Comparison of ENCODE assay signal across 15 cellular contexts in genomic region chr18:3283908-3284307, GRCh38. TPM values are rescaled to one million over a fixed set of nuclear protein-coding genes. Genes with fewer than 3 reads are reported as not detected.
DNase-seq lines count a peak whose midpoint lies in the region; ATAC-seq, FAIRE-seq and TF ChIP-seq lines count a peak whose summit lies in the region.
"Had no signal": no experiment of that assay in that cellular context is flagged by ENCODE, and none has a peak within 500 bp of the region (broad histone marks: within the 10 kb centered on the region; RNA-seq: fewer than 3 reads in every experiment).

No MANE protein-coding gene starts in this region.

- H3K4me1 Mint-ChIP-seq in neural crest cell, result peaks cover 29% of the 10 kb centered on the region

- H3K9me3 ChIP-seq in HepG2 (ENCODE audit: low read length) (no peaks in the 10 kb centered on the region), right lobe of liver (no peaks in the 10 kb centered on the region)

- no peak for FAIRE-seq in HepG2 (lab: Jason Lieb, UNC)
- FAIRE-seq: keratinocyte had no signal

- H3K9ac ChIP-seq in HepG2 (ENCODE audit: insufficient read depth, low read depth, low read length), result no peak overlapping the region

- H3K4me1 ChIP-seq in HepG2 (ENCODE audit: insufficient read depth, low read length) (peaks cover 32% of the 10 kb centered on the region), right lobe of liver (no peaks in the 10 kb centered on the region)

- no peak overlapping the region for H3K4me3 Mint-ChIP-seq in neural crest cell
- H3K4me3 Mint-ChIP-seq: activated T-cell treated with anti-CD3 and anti-CD28 coated beads, Interleukin-2, amount 50 U/mL, for 72 hours; natural killer cell treated with Interleukin-12 subunit alpha and Interleukin-12 subunit beta and Interleukin-15 and Interleukin-18, amount 100 ng/mL, for 72 hours had no signal

- POLR2A ChIA-PET in HepG2 (lab: Yijun Ruan, JAX), result interaction anchor here (1.3 kb wide), 2 partner anchors 14 to 382 kb away, joined by 3 to 6 read pairs; no protein-coding TSS in a partner anchor

- H3K4me3 ChIP-seq in HepG2 (replicated peaks in 1 of 3; ENCODE audit: insufficient read depth in 1 of 3, low read depth in 2 of 3, low read length in 3 of 3) (no peak overlapping the region), right lobe of liver (no peak overlapping the region), dorsolateral prefrontal cortex (peak overlapping the region in 15 of 59 donors; percentile 7 to 57 (median 35))

- WGBS in HepG2 (ENCODE audit: low lambda C conversion rate), result 45% methylated on average over 7 of the region's 7 CpGs
- WGBS in right lobe of liver (ENCODE audit: insufficient coverage, low coverage, low lambda C conversion rate, missing lambda C conversion rate), result 88% methylated on average over 4 of the region's 7 CpGs

- peaks cover 12% of the 10 kb centered on the region for H3K36me3 Mint-ChIP-seq in neural crest cell (ENCODE audit: low read depth)

- TF ChIP-seq CTCF in HepG2 (CRISPR knock-in tag; IDR thresholded peaks at IDR 0.05), result no peak
- no peak for TF ChIP-seq CTCF in right lobe of liver (IDR thresholded peaks at IDR 0.05)
- peak in 2 of 56 donors; percentile 14 to 27 for TF ChIP-seq CTCF in dorsolateral prefrontal cortex (IDR thresholded peaks at IDR 0.05 in 54 of 56, conservative IDR thresholded peaks at IDR 0.05 in 2 of 56; ENCODE audit: low read depth in 1 of 56, partially characterized antibody in 56 of 56)
- TF ChIP-seq CTCF in neural crest cell (conservative IDR thresholded peaks at IDR 0.05), result no peak
- TF ChIP-seq CTCF in GM13977 (IDR thresholded peaks at IDR 0.05; ENCODE audit: extremely low read depth, insufficient read depth, missing control alignments), result no peak

- peaks cover 0 to 17% of the 10 kb centered on the region in 2 experiments; a peak in 3 of 5 replicates for H3K27me3 ChIP-seq in HepG2 (ENCODE audit: control insufficient read depth in 1 of 2, insufficient read depth in 2 of 2, low read length in 2 of 2)
- no peaks in the 10 kb centered on the region for H3K27me3 ChIP-seq in right lobe of liver
- no peaks in the 10 kb centered on the region for H3K27me3 ChIP-seq in dorsolateral prefrontal cortex

- no peak for TF ChIP-seq EP300 in HepG2 (IDR thresholded peaks at IDR 0.05; ENCODE audit: low read depth in 2 of 2, low read length in 2 of 2)
- TF ChIP-seq EP300 in HepG2 (CRISPR knock-in tag; IDR thresholded peaks at IDR 0.05; ENCODE audit: borderline replicate concordance), result no peak

- no TSS peak for BruUV-seq in HepG2 (replicated peaks; lab: Mats Ljungman, UMichigan)

- in situ Hi-C loops in HepG2 (cut with HindIII; ENCODE audit: extremely low pct_ligation_motif_present, low pct_unique_long_range_greater_than_20kb) (loop anchor here (5.0 to 10.0 kb wide), 5 partner anchors 171 to 713 kb away; partner anchors contain the start of gene TGIF1), GM13977 (cut with MboI; ENCODE audit: low pct_unique_long_range_greater_than_20kb, low sequenced_read_pairs, unreplicated experiment) (loop anchor here (5.0 to 10.0 kb wide), 2 partner anchors 171 to 383 kb away; partner anchors contain the start of gene TGIF1)

- H3K27me3 Mint-ChIP-seq in neural crest cell (ENCODE audit: low read depth), result no peaks in the 10 kb centered on the region

- TF ChIP-seq RAD21 in HepG2 (CRISPR knock-in tag; IDR thresholded peaks at IDR 0.05), result no peak

- H4K20me1 ChIP-seq in HepG2 (ENCODE audit: insufficient read depth, low read length), result no peaks in the 10 kb centered on the region

- no peak overlapping the region for H2AFZ ChIP-seq in HepG2 (ENCODE audit: low read length)

- H3K9me3 Mint-ChIP-seq in neural crest cell, result peaks cover 15% of the 10 kb centered on the region
- H3K9me3 Mint-ChIP-seq: activated T-cell treated with anti-CD3 and anti-CD28 coated beads, Interleukin-2, amount 50 U/mL, for 72 hours; natural killer cell treated with Interleukin-12 subunit alpha and Interleukin-12 subunit beta and Interleukin-15 and Interleukin-18, amount 100 ng/mL, for 72 hours had no signal

- no peaks in the 10 kb centered on the region for H3K36me3 ChIP-seq in HepG2 (replicated peaks in 1 of 2; ENCODE audit: control insufficient read depth in 1 of 2, insufficient read depth in 2 of 2, low read length in 2 of 2)
- H3K36me3 ChIP-seq in right lobe of liver, result no peaks in the 10 kb centered on the region

- no peaks in the 10 kb centered on the region for H3K79me2 ChIP-seq in HepG2 (ENCODE audit: insufficient read depth, low read length)

- CTCF ChIA-PET in HepG2 (lab: Yijun Ruan, JAX; ENCODE audit: low intra/inter-chr PET ratio, low total read pairs), result no interaction called here

- H3K27ac ChIP-seq in HepG2 (ENCODE audit: extremely low read length, insufficient read depth, low read length), result no peak overlapping the region
- H3K27ac ChIP-seq in right lobe of liver, result no peak overlapping the region
- peak overlapping the region in 58 of 59 donors; percentile 28 to 92 (median 80) for H3K27ac ChIP-seq in dorsolateral prefrontal cortex

- intact Hi-C loops in HepG2 (cut with micrococcal nuclease; ENCODE audit: unreplicated experiment), result loop anchor here (2.0 kb wide), 1 partner anchor 487 kb away; no protein-coding TSS in a partner anchor
- intact Hi-C loops in right lobe of liver (cut with DNase I), result loop anchor here in 1 of 2 donors (10.0 kb wide), 2 partner anchors 301 to 381 kb away; no protein-coding TSS in a partner anchor
- intact Hi-C loops in dorsolateral prefrontal cortex (cut with DNase I), result loop anchor here (2.0 to 10.0 kb wide), 9 partner anchors 113 to 711 kb away; partner anchors contain the start of gene TGIF1 (in 2 of the 2)

- ATAC-seq in HepG2 (peak; percentile 48), right lobe of liver (no peak), GM21528 (IDR thresholded peaks at IDR 0.05; ENCODE audit: low FRiP score, unreplicated experiment) (no peak)
- ATAC-seq: activated T-cell treated with anti-CD3 and anti-CD28 coated beads, Interleukin-2, amount 50 U/mL, for 72 hours; natural killer cell treated with Interleukin-12 subunit alpha and Interleukin-12 subunit beta and Interleukin-15 and Interleukin-18, amount 100 ng/mL, for 72 hours had no signal

- no peak for TF ChIP-seq POLR2A in HepG2 (IDR thresholded peaks at IDR 0.05; ENCODE audit: insufficient read depth in 1 of 2, low read depth in 2 of 2, low read length in 2 of 2)
- no peak for TF ChIP-seq POLR2A in right lobe of liver (IDR thresholded peaks at IDR 0.05)

- DNase-seq in HepG2 (ENCODE audit: low spot score), result no peak
- no peak for DNase-seq in right lobe of liver
- DNase-seq in dorsolateral prefrontal cortex, result peak in 8 of 10 donors; percentile 38 to 84 (median 60)
- DNase-seq in neural crest cell (ENCODE audit: low read depth, low spot score), result no peak
- no peak for DNase-seq in activated effector memory CD4-positive, alpha-beta T cell treated with anti-CD3 and anti-CD28 coated beads, Interleukin-2, amount 50 U/mL, for 16 hours
- no peak for DNase-seq in GM13977 (ENCODE audit: low spot score)
- DNase-seq in A172 (ENCODE audit: low spot score), result no peak
- DNase-seq: activated T-cell treated with anti-CD3 and anti-CD28 coated beads, Interleukin-2, amount 50 U/mL, for 72 hours; amniotic stem cell; foreskin fibroblast; NCI-H2171; T-helper 2 cell had no signal

- peak overlapping the region; percentile 45 for H3K27ac Mint-ChIP-seq in neural crest cell (ENCODE audit: unreplicated experiment)
- H3K27ac Mint-ChIP-seq: activated T-cell treated with anti-CD3 and anti-CD28 coated beads, Interleukin-2, amount 50 U/mL, for 72 hours; natural killer cell treated with Interleukin-12 subunit alpha and Interleukin-12 subunit beta and Interleukin-15 and Interleukin-18, amount 100 ng/mL, for 72 hours had no signal

- peak overlapping the region; percentile 58 for H3K4me2 ChIP-seq in HepG2 (ENCODE audit: low read depth, low read length)

RNA-seq across cellular contexts. Expression of gene MYL12B, which starts 22.0 kb away (rescaled TPM):
- total RNA-seq in HepG2 (2016; rRNA removed; fragmentation: Illumina TruSeq; extraction: Trizol), result 340 and 475 TPM in 2 replicates
- 118 and 121 TPM in 2 replicates for total RNA-seq in HepG2 (2016; cell fraction: cytosol; rRNA removed; fragmentation: Illumina TruSeq; extraction: Trizol; ENCODE audit: low read depth)
- 344 and 488 TPM in 2 replicates for total RNA-seq in HepG2 (2016; cell fraction: insoluble cytoplasmic fraction; rRNA removed; fragmentation: Illumina TruSeq; extraction: Trizol)
- total RNA-seq in HepG2 (2016; cell fraction: membrane; rRNA removed; fragmentation: Illumina TruSeq; extraction: Trizol), result 130 and 135 TPM in 2 replicates
- 113 and 117 TPM in 2 replicates for total RNA-seq in HepG2 (2016; cell fraction: nucleus; rRNA removed; fragmentation: Illumina TruSeq; extraction: Trizol)
- polyA plus RNA-seq in HepG2 (2011; rRNA removed), result 238 and 265 TPM in 2 replicates
- polyA plus RNA-seq in HepG2 (2011; cell fraction: cytosol; rRNA removed), result 202 and 250 TPM in 2 replicates
- polyA plus RNA-seq in HepG2 (2011; cell fraction: nucleus; rRNA removed), result 45.6 and 55.4 TPM in 2 replicates
- polyA plus RNA-seq in HepG2 (2012), result 212 and 213 TPM in 2 replicates
- polyA plus RNA-seq in HepG2 (2016; cell fraction: cytosol; fragmentation: Illumina TruSeq; extraction: Trizol; ENCODE audit: low read depth), result 96.0 and 108 TPM in 2 replicates
- 470 and 496 TPM in 2 replicates for polyA plus RNA-seq in HepG2 (2016; cell fraction: insoluble cytoplasmic fraction; fragmentation: Illumina TruSeq; extraction: Trizol; ENCODE audit: low read depth)
- polyA plus RNA-seq in HepG2 (2016; cell fraction: membrane; fragmentation: Illumina TruSeq; extraction: Trizol; ENCODE audit: low read depth), result 102 and 106 TPM in 2 replicates
- polyA plus RNA-seq in HepG2 (2016; cell fraction: nucleus; fragmentation: Illumina TruSeq; extraction: Trizol; ENCODE audit: insufficient read depth, low read depth), result 168 and 175 TPM in 2 replicates
- polyA minus RNA-seq in HepG2 (2011; rRNA and poly(A)+ RNA removed; ENCODE audit: low replicate concordance), result 114 and 173 TPM in 2 replicates
- polyA minus RNA-seq in HepG2 (2011; cell fraction: cytosol; rRNA and poly(A)+ RNA removed), result 94.2 and 95.6 TPM in 2 replicates
- 30.6 and 55.3 TPM in 2 replicates for polyA minus RNA-seq in HepG2 (2011; cell fraction: nucleus; rRNA and poly(A)+ RNA removed)
- total RNA-seq in right lobe of liver, result 100 to 1,000 TPM; 113 to 281 (median 185) TPM
- 100 to 1,000 TPM in 100 of 120 experiments, 10 to 100 TPM in 20; 72.6 to 168 (median 118) TPM for total RNA-seq in dorsolateral prefrontal cortex
- total RNA-seq in neural crest cell, result 89.6 and 95.1 TPM in 2 replicates
- total RNA-seq in A172 (2014; rRNA removed; shearing (Covaris generic)), result 633 and 743 TPM in 2 replicates

RNA-seq across cellular contexts. Expression of gene MYL12A, which starts 36.3 kb away (rescaled TPM):
- 277 and 357 TPM in 2 replicates for total RNA-seq in HepG2 (2016; rRNA removed; fragmentation: Illumina TruSeq; extraction: Trizol)
- total RNA-seq in HepG2 (2016; cell fraction: cytosol; rRNA removed; fragmentation: Illumina TruSeq; extraction: Trizol; ENCODE audit: low read depth), result 95.1 and 97.4 TPM in 2 replicates
- total RNA-seq in HepG2 (2016; cell fraction: insoluble cytoplasmic fraction; rRNA removed; fragmentation: Illumina TruSeq; extraction: Trizol), result 277 and 377 TPM in 2 replicates
- total RNA-seq in HepG2 (2016; cell fraction: membrane; rRNA removed; fragmentation: Illumina TruSeq; extraction: Trizol), result 78.5 and 96.6 TPM in 2 replicates
- 143 and 145 TPM in 2 replicates for total RNA-seq in HepG2 (2016; cell fraction: nucleus; rRNA removed; fragmentation: Illumina TruSeq; extraction: Trizol)
- 243 and 261 TPM in 2 replicates for polyA plus RNA-seq in HepG2 (2011; rRNA removed)
- 156 and 261 TPM in 2 replicates for polyA plus RNA-seq in HepG2 (2011; cell fraction: cytosol; rRNA removed)
- 65.4 and 82.9 TPM in 2 replicates for polyA plus RNA-seq in HepG2 (2011; cell fraction: nucleus; rRNA removed)
- polyA plus RNA-seq in HepG2 (2012), result 263 and 319 TPM in 2 replicates
- 53.2 and 57.8 TPM in 2 replicates for polyA plus RNA-seq in HepG2 (2016; cell fraction: cytosol; fragmentation: Illumina TruSeq; extraction: Trizol; ENCODE audit: low read depth)
- polyA plus RNA-seq in HepG2 (2016; cell fraction: insoluble cytoplasmic fraction; fragmentation: Illumina TruSeq; extraction: Trizol; ENCODE audit: low read depth), result 305 and 333 TPM in 2 replicates
- 53.7 and 63.8 TPM in 2 replicates for polyA plus RNA-seq in HepG2 (2016; cell fraction: membrane; fragmentation: Illumina TruSeq; extraction: Trizol; ENCODE audit: low read depth)
- polyA plus RNA-seq in HepG2 (2016; cell fraction: nucleus; fragmentation: Illumina TruSeq; extraction: Trizol; ENCODE audit: insufficient read depth, low read depth), result 156 and 160 TPM in 2 replicates
- polyA minus RNA-seq in HepG2 (2011; rRNA and poly(A)+ RNA removed; ENCODE audit: low replicate concordance), result 91.9 and 99.7 TPM in 2 replicates
- 172 and 198 TPM in 2 replicates for polyA minus RNA-seq in HepG2 (2011; cell fraction: cytosol; rRNA and poly(A)+ RNA removed)
- polyA minus RNA-seq in HepG2 (2011; cell fraction: nucleus; rRNA and poly(A)+ RNA removed), result 130 and 202 TPM in 2 replicates
- total RNA-seq in right lobe of liver, result 100 to 1,000 TPM in 5 of 6 experiments, 10 to 100 TPM in 1; 82.1 to 309 (median 225) TPM
- 10 to 100 TPM; 23.3 to 83.1 (median 42.9) TPM for total RNA-seq in dorsolateral prefrontal cortex
- 165 TPM in 2 replicates for total RNA-seq in neural crest cell
- total RNA-seq in A172 (2014; rRNA removed; shearing (Covaris generic)), result 1,577 and 1,578 TPM in 2 replicates

Comparison
In these comparisons a context has a peak if more than half of its experiments do, and no peak if none do; other contexts are left out.
1. DNase-seq: peak in dorsolateral prefrontal cortex (8 of 10); none in HepG2 (single experiment), right lobe of liver (0 of 3), neural crest cell (single experiment), activated effector memory CD4-positive, alpha-beta T cell treated with anti-CD3 and anti-CD28 coated beads, Interleukin-2, amount 50 U/mL, for 16 hours (single experiment), GM13977 (single experiment) and A172 (single experiment).
2. H3K27ac ChIP-seq: peak in dorsolateral prefrontal cortex (58 of 59); none in HepG2 (single experiment) and right lobe of liver (0 of 3).